1 cellular context compared by ENCODE assay signal in the genomic region with DNA sequence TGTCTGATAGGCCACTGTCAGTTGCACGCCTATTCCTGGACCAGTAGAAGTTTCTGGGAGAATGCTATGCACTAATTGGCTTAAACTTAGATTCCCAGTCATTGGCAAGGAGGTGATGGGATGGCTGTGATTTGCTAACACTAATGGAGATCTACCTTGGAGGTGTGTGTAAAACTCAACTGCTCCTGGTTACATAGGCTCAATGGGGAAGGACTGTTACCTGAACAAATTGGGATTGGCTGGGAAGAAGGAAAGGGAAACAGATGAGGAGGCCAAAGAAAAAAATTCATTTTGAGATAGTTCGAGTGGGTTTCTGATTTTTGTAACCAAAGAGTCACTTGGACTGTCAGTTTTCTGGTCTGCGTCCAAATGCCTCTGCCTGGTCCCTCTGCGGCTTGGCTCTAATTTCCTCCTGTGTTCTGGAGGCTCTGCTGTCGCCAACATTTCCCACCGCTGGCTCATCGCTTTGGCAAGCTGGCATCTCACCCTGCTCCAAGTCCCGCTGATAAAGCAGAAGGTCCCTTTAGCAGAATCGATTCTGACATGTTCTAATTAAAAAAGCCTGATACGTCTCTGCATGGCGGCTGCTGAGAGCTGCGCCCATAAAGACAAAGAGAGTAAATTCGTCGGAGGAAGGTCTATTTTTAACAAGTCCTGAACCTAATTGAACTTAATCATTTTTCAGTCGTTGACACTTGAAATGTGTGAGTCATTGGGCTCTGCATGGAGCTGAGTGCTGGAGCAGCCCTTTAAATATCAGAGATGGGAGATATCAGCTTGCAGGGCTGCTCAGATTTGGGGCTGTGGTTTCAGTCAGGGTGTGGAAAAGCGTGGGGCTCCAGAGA.
TF ChIP-seq lines count a peak whose summit lies in the region.

No MANE protein-coding gene starts in this region.

TF ChIP-seq in PFSK-1, 5 proteins besides CTCF, POLR2A, EP300 and RAD21 (continued from another document):
- TF ChIP-seq, protein P1, sequence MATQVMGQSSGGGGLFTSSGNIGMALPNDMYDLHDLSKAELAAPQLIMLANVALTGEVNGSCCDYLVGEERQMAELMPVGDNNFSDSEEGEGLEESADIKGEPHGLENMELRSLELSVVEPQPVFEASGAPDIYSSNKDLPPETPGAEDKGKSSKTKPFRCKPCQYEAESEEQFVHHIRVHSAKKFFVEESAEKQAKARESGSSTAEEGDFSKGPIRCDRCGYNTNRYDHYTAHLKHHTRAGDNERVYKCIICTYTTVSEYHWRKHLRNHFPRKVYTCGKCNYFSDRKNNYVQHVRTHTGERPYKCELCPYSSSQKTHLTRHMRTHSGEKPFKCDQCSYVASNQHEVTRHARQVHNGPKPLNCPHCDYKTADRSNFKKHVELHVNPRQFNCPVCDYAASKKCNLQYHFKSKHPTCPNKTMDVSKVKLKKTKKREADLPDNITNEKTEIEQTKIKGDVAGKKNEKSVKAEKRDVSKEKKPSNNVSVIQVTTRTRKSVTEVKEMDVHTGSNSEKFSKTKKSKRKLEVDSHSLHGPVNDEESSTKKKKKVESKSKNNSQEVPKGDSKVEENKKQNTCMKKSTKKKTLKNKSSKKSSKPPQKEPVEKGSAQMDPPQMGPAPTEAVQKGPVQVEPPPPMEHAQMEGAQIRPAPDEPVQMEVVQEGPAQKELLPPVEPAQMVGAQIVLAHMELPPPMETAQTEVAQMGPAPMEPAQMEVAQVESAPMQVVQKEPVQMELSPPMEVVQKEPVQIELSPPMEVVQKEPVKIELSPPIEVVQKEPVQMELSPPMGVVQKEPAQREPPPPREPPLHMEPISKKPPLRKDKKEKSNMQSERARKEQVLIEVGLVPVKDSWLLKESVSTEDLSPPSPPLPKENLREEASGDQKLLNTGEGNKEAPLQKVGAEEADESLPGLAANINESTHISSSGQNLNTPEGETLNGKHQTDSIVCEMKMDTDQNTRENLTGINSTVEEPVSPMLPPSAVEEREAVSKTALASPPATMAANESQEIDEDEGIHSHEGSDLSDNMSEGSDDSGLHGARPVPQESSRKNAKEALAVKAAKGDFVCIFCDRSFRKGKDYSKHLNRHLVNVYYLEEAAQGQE (IDR thresholded peaks at IDR 0.05; ENCODE audit: insufficient read depth in 1 of 2, low read depth in 2 of 2, low read length in 2 of 2) = peak in 1 of 2 experiments; percentile 9; a peak in 1 of 4 replicates
